ENCODE assay signal across 8 cellular contexts in the genomic region with DNA sequence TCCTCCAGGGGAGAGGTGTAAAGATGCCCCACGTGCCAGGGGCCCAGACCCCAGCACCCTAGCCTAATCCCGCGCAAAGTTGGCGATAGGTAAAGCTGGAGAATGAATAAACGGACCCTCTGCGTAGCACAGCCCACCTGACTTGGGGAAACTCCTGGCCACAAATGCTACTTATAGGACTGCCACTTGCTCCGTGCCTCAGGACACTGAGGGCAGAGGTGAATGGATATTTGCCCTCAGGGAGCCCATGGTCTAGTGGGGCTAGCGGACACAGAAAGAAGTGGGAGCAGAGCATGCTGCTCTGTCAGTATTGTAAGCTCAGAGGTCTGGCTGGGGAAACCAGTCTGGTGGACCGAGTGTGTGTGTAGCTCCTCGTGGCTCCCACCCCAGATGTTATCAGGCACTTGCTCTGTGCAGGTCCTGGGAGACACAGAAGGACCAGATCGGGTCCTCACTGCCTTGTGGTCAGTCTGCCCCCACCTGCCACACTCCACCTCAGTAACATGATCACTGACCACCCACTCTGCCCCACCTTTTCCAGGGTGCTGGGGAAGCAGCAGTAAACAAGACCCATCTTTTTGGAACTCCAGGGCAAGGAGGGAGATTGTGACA. TPM values are rescaled to one million over a fixed set of nuclear protein-coding genes. Genes with fewer than 3 reads are reported as not detected.
DNase-seq lines count a peak whose midpoint lies in the region; ATAC-seq and TF ChIP-seq lines count a peak whose summit lies in the region.

No MANE protein-coding gene starts in this region.

- H3K4me1 ChIP-seq in foreskin keratinocyte (peaks cover 10% of the 10 kb centered on the region), skeletal muscle tissue (ENCODE audit: control insufficient read depth in 3 of 3, insufficient read depth in 3 of 3, low read length in 3 of 3) (peaks cover 29 to 58% (median 35%) of the 10 kb centered on the region in 3 donors)

- DNase-seq in activated CD4-positive, alpha-beta T cell treated with anti-CD3 and anti-CD28 coated beads for 48 hours, result peak; percentile 47
- no peak for DNase-seq in activated CD4-positive, alpha-beta T cell treated with anti-CD3 and anti-CD28 coated beads, Interleukin-2, amount 50 U/mL, for 4 hours
- DNase-seq in T-helper 17 cell (no peak), foreskin keratinocyte (no peak), GOT3 (lab: John Stamatoyannopoulos, UW) (no peak)

- peak overlapping the region; percentile 87 to 92 (median 91) for H3K9ac ChIP-seq in skeletal muscle tissue (ENCODE audit: low read depth in 1 of 3, low read length in 3 of 3)

- peak overlapping the region; percentile 80 to 84 (median 83) for H3K4me3 ChIP-seq in skeletal muscle tissue (ENCODE audit: low read length in 3 of 3)

- peaks cover 0 to 7% (median 5%) of the 10 kb centered on the region in 3 donors for H3K36me3 ChIP-seq in skeletal muscle tissue (ENCODE audit: control insufficient read depth in 3 of 3, insufficient read depth in 3 of 3, low read length in 3 of 3)

- H3K27me3 Mint-ChIP-seq in T-helper 17 cell, result no peaks in the 10 kb centered on the region

- H3K27ac ChIP-seq in foreskin keratinocyte, result peak overlapping the region; percentile 88
- peak overlapping the region; percentile 70 for H3K27ac ChIP-seq in skeletal muscle tissue (ENCODE audit: low read depth, low read length)

- H3K9me3 ChIP-seq in T-helper 17 cell (ENCODE audit: control insufficient read depth, low read length, poor library complexity, severe bottlenecking), result no peaks in the 10 kb centered on the region
- no peaks in the 10 kb centered on the region for H3K9me3 ChIP-seq in skeletal muscle tissue (ENCODE audit: control insufficient read depth in 3 of 3, low read length in 3 of 3)

- H3K4me1 Mint-ChIP-seq in T-helper 17 cell, result peaks cover 46% of the 10 kb centered on the region

- peak overlapping the region; percentile 93 for H3K4me3 Mint-ChIP-seq in T-helper 17 cell

- ATAC-seq in T-helper 17 cell (no peak), foreskin keratinocyte (no peak), HG02852 (IDR thresholded peaks at IDR 0.05; ENCODE audit: unreplicated experiment) (no peak), GM18858 (IDR thresholded peaks at IDR 0.05; ENCODE audit: unreplicated experiment) (no peak)

- no peak for TF ChIP-seq CTCF in foreskin keratinocyte (conservative IDR thresholded peaks at IDR 0.05)

- no peaks in the 10 kb centered on the region for H3K27me3 ChIP-seq in foreskin keratinocyte
- H3K27me3 ChIP-seq in skeletal muscle tissue (ENCODE audit: control insufficient read depth in 3 of 3, insufficient read depth in 3 of 3, low read length in 3 of 3), result no peaks in the 10 kb centered on the region

- H3K27ac Mint-ChIP-seq in T-helper 17 cell, result peak overlapping the region; percentile 98

- H3K36me3 Mint-ChIP-seq in T-helper 17 cell (ENCODE audit: low read depth), result peaks cover 5% of the 10 kb centered on the region

RNA-seq across cellular contexts. Expression of a gene that starts 0.8 kb away (rescaled TPM):
- total RNA-seq in T-helper 17 cell (100 to 1,000 TPM; 178 to 232 TPM), foreskin keratinocyte (49.4 and 58.1 TPM in 2 replicates), skeletal muscle tissue (12.5 TPM)
- 44.7 and 50.5 TPM in 2 replicates for polyA plus RNA-seq in foreskin keratinocyte

RNA-seq across cellular contexts. Expression of a gene that starts 18.0 kb away (rescaled TPM):
- total RNA-seq in T-helper 17 cell (1 to 10 TPM in 1 of 2 donors, under 1 TPM in 1; 0.62 to 1.1 TPM), foreskin keratinocyte (6.0 and 9.7 TPM in 2 replicates), skeletal muscle tissue (not detected)
- polyA plus RNA-seq in foreskin keratinocyte, result 11.8 and 12.3 TPM in 2 replicates

RNA-seq across cellular contexts. Expression of a gene that starts 19.3 kb away (rescaled TPM):
- total RNA-seq in T-helper 17 cell (10 to 100 TPM; 32.0 to 40.1 TPM), foreskin keratinocyte (2.4 and 3.0 TPM in 2 replicates), skeletal muscle tissue (0.52 TPM)
- polyA plus RNA-seq in foreskin keratinocyte, result 4.7 and 5.0 TPM in 2 replicates

RNA-seq across cellular contexts. Expression of a gene that starts 26.9 kb away (rescaled TPM):
- total RNA-seq in T-helper 17 cell, result not detected
- not detected in 2 replicates for total RNA-seq in foreskin keratinocyte
- polyA plus RNA-seq in foreskin keratinocyte, result not detected in 2 replicates
- total RNA-seq in skeletal muscle tissue, result not detected

RNA-seq across cellular contexts. Expression of a gene that starts 43.1 kb away (rescaled TPM):
- total RNA-seq in T-helper 17 cell, result under 1 TPM; 0.31 to 0.40 TPM
- total RNA-seq in foreskin keratinocyte, result not detected in 2 replicates
- not detected in 2 replicates for polyA plus RNA-seq in foreskin keratinocyte
- total RNA-seq in skeletal muscle tissue, result not detected
